ENCODE assay signal across 1 cellular context in genomic region chr1:28208818-28209441, GRCh38.
TF ChIP-seq lines count a peak whose summit lies in the region.

No MANE protein-coding gene starts in this region.

TF ChIP-seq in K562, 482 proteins besides CTCF, POLR2A, EP300 and RAD21 (continues in another document):
- TF ChIP-seq PRPF4 (IDR thresholded peaks at IDR 0.05; ENCODE audit: insufficient read depth, low read depth, low read length, poor library complexity, severe bottlenecking): no peak
- no peak for TF ChIP-seq ESRRB (CRISPR knock-in tag; IDR thresholded peaks at IDR 0.05; ENCODE audit: borderline replicate concordance)
- TF ChIP-seq, protein P1, sequence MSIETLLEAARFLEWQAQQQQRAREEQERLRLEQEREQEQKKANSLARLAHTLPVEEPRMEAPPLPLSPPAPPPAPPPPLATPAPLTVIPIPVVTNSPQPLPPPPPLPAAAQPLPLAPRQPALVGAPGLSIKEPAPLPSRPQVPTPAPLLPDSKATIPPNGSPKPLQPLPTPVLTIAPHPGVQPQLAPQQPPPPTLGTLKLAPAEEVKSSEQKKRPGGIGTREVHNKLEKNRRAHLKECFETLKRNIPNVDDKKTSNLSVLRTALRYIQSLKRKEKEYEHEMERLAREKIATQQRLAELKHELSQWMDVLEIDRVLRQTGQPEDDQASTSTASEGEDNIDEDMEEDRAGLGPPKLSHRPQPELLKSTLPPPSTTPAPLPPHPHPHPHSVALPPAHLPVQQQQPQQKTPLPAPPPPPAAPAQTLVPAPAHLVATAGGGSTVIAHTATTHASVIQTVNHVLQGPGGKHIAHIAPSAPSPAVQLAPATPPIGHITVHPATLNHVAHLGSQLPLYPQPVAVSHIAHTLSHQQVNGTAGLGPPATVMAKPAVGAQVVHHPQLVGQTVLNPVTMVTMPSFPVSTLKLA (conservative IDR thresholded peaks at IDR 0.05): no peak; a peak in 1 of 4 replicates
- peak; percentile 77 for TF ChIP-seq SMC3 (conservative IDR thresholded peaks at IDR 0.05; ENCODE audit: insufficient read depth, low read depth, low read length)
- TF ChIP-seq, protein P2, sequence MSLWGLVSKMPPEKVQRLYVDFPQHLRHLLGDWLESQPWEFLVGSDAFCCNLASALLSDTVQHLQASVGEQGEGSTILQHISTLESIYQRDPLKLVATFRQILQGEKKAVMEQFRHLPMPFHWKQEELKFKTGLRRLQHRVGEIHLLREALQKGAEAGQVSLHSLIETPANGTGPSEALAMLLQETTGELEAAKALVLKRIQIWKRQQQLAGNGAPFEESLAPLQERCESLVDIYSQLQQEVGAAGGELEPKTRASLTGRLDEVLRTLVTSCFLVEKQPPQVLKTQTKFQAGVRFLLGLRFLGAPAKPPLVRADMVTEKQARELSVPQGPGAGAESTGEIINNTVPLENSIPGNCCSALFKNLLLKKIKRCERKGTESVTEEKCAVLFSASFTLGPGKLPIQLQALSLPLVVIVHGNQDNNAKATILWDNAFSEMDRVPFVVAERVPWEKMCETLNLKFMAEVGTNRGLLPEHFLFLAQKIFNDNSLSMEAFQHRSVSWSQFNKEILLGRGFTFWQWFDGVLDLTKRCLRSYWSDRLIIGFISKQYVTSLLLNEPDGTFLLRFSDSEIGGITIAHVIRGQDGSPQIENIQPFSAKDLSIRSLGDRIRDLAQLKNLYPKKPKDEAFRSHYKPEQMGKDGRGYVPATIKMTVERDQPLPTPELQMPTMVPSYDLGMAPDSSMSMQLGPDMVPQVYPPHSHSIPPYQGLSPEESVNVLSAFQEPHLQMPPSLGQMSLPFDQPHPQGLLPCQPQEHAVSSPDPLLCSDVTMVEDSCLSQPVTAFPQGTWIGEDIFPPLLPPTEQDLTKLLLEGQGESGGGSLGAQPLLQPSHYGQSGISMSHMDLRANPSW (CRISPR knock-in tag; IDR thresholded peaks at IDR 0.05): no peak
- no peak for TF ChIP-seq ZC3H4 (CRISPR knock-in tag; IDR thresholded peaks at IDR 0.05; ENCODE audit: borderline replicate concordance)
- 0 out of 2 replicates have a peak, but pooled peaks have one; percentile 17 for TF ChIP-seq CREM (IDR thresholded peaks at IDR 0.05; ENCODE audit: low read depth)
- no peak for TF ChIP-seq EWSR1 (IDR thresholded peaks at IDR 0.05; ENCODE audit: borderline replicate concordance, low read depth, partially characterized antibody)
- TF ChIP-seq SRF (CRISPR knock-in tag; IDR thresholded peaks at IDR 0.05): 0 out of 4 replicates have a peak, but pooled peaks of 1 of the 2 experiments have one; percentile 20
- no peak for TF ChIP-seq CBX5 (IDR thresholded peaks at IDR 0.05; ENCODE audit: borderline replicate concordance, low read depth)
- TF ChIP-seq PBX2 (CRISPR knock-in tag; IDR thresholded peaks at IDR 0.05; ENCODE audit: low read depth): no peak
- peak; percentile 58 for TF ChIP-seq PBX2 (tag; conservative IDR thresholded peaks at IDR 0.05; ENCODE audit: low read depth)
- no peak for TF ChIP-seq CHD1 (IDR thresholded peaks at IDR 0.05; ENCODE audit: low read length)
- 0 out of 2 replicates have a peak, but pooled peaks have one; percentile 69 for TF ChIP-seq ZZZ3 (IDR thresholded peaks at IDR 0.05)
- TF ChIP-seq ZNF639 (CRISPR knock-in tag; conservative IDR thresholded peaks at IDR 0.05 in 1 of 2, IDR thresholded peaks at IDR 0.05 in 1 of 2): 0 out of 4 replicates have a peak, but pooled peaks of 1 of the 2 experiments have one; percentile 28
- TF ChIP-seq JUND (IDR thresholded peaks at IDR 0.05; ENCODE audit: borderline replicate concordance, low read depth, low read length): 0 out of 2 replicates have a peak, but pooled peaks have one; percentile 16
- TF ChIP-seq JUND (tag; IDR thresholded peaks at IDR 0.05; ENCODE audit: borderline replicate concordance, low read depth, low read length): no peak; the same call in 2 of the 3 replicates
- TF ChIP-seq ADNP (tag; IDR thresholded peaks at IDR 0.05): no peak
- TF ChIP-seq ZC3H11A (IDR thresholded peaks at IDR 0.05; ENCODE audit: low read depth, low read length): no peak
- TF ChIP-seq ZNF263 (CRISPR knock-in tag; IDR thresholded peaks at IDR 0.05; ENCODE audit: borderline replicate concordance): peak; percentile 18; the same call in 1 of the 2 replicates
- peak in 1 of 2 experiments; percentile 54; a peak in 1 of 4 replicates for TF ChIP-seq ARNT (IDR thresholded peaks at IDR 0.05)
- TF ChIP-seq, protein P3, sequence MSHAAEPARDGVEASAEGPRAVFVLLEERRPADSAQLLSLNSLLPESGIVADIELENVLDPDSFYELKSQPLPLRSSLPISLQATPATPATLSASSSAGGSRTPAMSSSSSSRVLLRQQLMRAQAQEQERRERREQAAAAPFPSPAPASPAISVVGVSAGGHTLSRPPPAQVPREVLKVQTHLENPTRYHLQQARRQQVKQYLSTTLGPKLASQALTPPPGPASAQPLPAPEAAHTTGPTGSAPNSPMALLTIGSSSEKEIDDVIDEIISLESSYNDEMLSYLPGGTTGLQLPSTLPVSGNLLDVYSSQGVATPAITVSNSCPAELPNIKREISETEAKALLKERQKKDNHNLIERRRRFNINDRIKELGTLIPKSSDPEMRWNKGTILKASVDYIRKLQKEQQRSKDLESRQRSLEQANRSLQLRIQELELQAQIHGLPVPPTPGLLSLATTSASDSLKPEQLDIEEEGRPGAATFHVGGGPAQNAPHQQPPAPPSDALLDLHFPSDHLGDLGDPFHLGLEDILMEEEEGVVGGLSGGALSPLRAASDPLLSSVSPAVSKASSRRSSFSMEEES (CRISPR knock-in tag; IDR thresholded peaks at IDR 0.05): no peak
- no peak for TF ChIP-seq SMARCB1 (IDR thresholded peaks at IDR 0.05; ENCODE audit: insufficient read length, low read depth)
- TF ChIP-seq ZNF311 (CRISPR knock-in tag; IDR thresholded peaks at IDR 0.05): no peak
- TF ChIP-seq CC2D1A (IDR thresholded peaks at IDR 0.05): peak; percentile 78
- no peak for TF ChIP-seq E2F4 (CRISPR knock-in tag; IDR thresholded peaks at IDR 0.05; ENCODE audit: low read depth)
- TF ChIP-seq, protein P4, sequence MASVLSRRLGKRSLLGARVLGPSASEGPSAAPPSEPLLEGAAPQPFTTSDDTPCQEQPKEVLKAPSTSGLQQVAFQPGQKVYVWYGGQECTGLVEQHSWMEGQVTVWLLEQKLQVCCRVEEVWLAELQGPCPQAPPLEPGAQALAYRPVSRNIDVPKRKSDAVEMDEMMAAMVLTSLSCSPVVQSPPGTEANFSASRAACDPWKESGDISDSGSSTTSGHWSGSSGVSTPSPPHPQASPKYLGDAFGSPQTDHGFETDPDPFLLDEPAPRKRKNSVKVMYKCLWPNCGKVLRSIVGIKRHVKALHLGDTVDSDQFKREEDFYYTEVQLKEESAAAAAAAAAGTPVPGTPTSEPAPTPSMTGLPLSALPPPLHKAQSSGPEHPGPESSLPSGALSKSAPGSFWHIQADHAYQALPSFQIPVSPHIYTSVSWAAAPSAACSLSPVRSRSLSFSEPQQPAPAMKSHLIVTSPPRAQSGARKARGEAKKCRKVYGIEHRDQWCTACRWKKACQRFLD (CRISPR knock-in tag; IDR thresholded peaks at IDR 0.05): no peak
- no peak for TF ChIP-seq POU5F1 (IDR thresholded peaks at IDR 0.05; ENCODE audit: borderline replicate concordance, low read depth, low read length, partially characterized antibody)
- TF ChIP-seq PCBP1 (IDR thresholded peaks at IDR 0.05; ENCODE audit: low read depth, low read length, poor library complexity, severe bottlenecking): no peak
- TF ChIP-seq ZBTB1 (CRISPR knock-in tag; IDR thresholded peaks at IDR 0.05; ENCODE audit: borderline replicate concordance, low read depth): no peak
- TF ChIP-seq ARID2 (IDR thresholded peaks at IDR 0.05): peak; percentile 86
- TF ChIP-seq SOX6 (IDR thresholded peaks at IDR 0.05): no peak
- TF ChIP-seq ZKSCAN8 (CRISPR knock-in tag; IDR thresholded peaks at IDR 0.05): no peak
- no peak for TF ChIP-seq ELF4 (CRISPR knock-in tag; IDR thresholded peaks at IDR 0.05)
- no peak for TF ChIP-seq PYGO2 (tag; IDR thresholded peaks at IDR 0.05)
- no peak for TF ChIP-seq RREB1 (CRISPR knock-in tag; IDR thresholded peaks at IDR 0.05)
- TF ChIP-seq, protein P5, sequence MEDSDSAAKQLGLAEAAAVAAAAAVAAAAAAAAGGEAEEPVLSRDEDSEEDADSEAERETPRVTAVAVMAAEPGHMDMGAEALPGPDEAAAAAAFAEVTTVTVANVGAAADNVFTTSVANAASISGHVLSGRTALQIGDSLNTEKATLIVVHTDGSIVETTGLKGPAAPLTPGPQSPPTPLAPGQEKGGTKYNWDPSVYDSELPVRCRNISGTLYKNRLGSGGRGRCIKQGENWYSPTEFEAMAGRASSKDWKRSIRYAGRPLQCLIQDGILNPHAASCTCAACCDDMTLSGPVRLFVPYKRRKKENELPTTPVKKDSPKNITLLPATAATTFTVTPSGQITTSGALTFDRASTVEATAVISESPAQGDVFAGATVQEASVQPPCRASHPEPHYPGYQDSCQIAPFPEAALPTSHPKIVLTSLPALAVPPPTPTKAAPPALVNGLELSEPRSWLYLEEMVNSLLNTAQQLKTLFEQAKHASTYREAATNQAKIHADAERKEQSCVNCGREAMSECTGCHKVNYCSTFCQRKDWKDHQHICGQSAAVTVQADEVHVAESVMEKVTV (CRISPR knock-in tag; IDR thresholded peaks at IDR 0.05): peak; percentile 93
